ENCODE assay signal across 10 cellular contexts in genomic region chr2:42386684-42387083, GRCh38. TPM values are rescaled to one million over a fixed set of nuclear protein-coding genes. Genes with fewer than 3 reads are reported as not detected.
A peak's percentile ranks its signal among the peaks of the same experiment; 100 is the strongest.
DNase-seq lines count a peak whose midpoint lies in the region; ATAC-seq, FAIRE-seq and TF ChIP-seq lines count a peak whose summit lies in the region.
"Had no signal": no experiment of that assay in that cellular context is flagged by ENCODE, and none has a peak within 500 bp of the region (broad histone marks: within the 10 kb centered on the region; RNA-seq: fewer than 3 reads in every experiment).

No MANE protein-coding gene starts in this region.

- no peak for FAIRE-seq in RCC 7860 (lab: Jason Lieb, UNC)
- FAIRE-seq: GM18507 had no signal

- no peak overlapping the region for H3K4me3 Mint-ChIP-seq in CD8-positive, alpha-beta T cell
- H3K4me3 Mint-ChIP-seq in Calu3 (ENCODE audit: low read depth, unreplicated experiment): no peak overlapping the region

- POLR2A ChIA-PET in CD8-positive, alpha-beta T cell (lab: Charles Lee): interaction anchor here (0.6 kb wide), 2 partner anchors 22 to 497 kb away, joined by 5 to 6 read pairs; no protein-coding TSS in a partner anchor
- POLR2A ChIA-PET in PC-9 (lab: Charles Lee; ENCODE audit: unreplicated experiment): interaction anchor here (0.5 kb wide), 1 partner anchor 248 kb away, joined by 10 read pairs; no protein-coding TSS in a partner anchor

- H3F3A ChIP-seq in PC-9 (ENCODE audit: insufficient read depth, low read depth): no peaks in the 10 kb centered on the region

- no peak for TF ChIP-seq CTCF in CD8-positive, alpha-beta T cell (IDR thresholded peaks at IDR 0.05)
- TF ChIP-seq CTCF in PC-9 (conservative IDR thresholded peaks at IDR 0.05) (peak; percentile 73), foreskin keratinocyte (conservative IDR thresholded peaks at IDR 0.05) (peak; percentile 56), Calu3 (IDR thresholded peaks at IDR 0.05; ENCODE audit: unreplicated experiment) (no peak)

- no TSS peak for BruUV-seq in PC-9 (replicated peaks; lab: Mats Ljungman, UMichigan)
- no TSS peak for BruUV-seq in Calu3 (replicated peaks; lab: Mats Ljungman, UMichigan)

- no peaks in the 10 kb centered on the region for H3K9me2 ChIP-seq in PC-9 (ENCODE audit: insufficient read depth)

- no peak overlapping the region for H3K27ac Mint-ChIP-seq in CD8-positive, alpha-beta T cell
- H3K27ac Mint-ChIP-seq in Calu3 (ENCODE audit: unreplicated experiment): no peak overlapping the region

- no peaks in the 10 kb centered on the region for H3K36me3 Mint-ChIP-seq in CD8-positive, alpha-beta T cell
- H3K36me3 Mint-ChIP-seq in Calu3 (ENCODE audit: insufficient read depth, unreplicated experiment): peaks cover 5% of the 10 kb centered on the region

- H3K4me3 ChIP-seq in CD8-positive, alpha-beta T cell (ENCODE audit: low read depth, low read length): no peak overlapping the region
- no peak overlapping the region for H3K4me3 ChIP-seq in PC-9

- H3K9me3 Mint-ChIP-seq in CD8-positive, alpha-beta T cell: no peaks in the 10 kb centered on the region
- H3K9me3 Mint-ChIP-seq in Calu3 (ENCODE audit: low read depth, unreplicated experiment): no peaks in the 10 kb centered on the region

- DNase-seq in CD8-positive, alpha-beta T cell: no peak
- DNase-seq in PC-9 (no peak), foreskin keratinocyte (no peak), Calu3 (no peak), RCC 7860 (ENCODE audit: low spot score) (no peak), NCI-H187 treated with DMSO at 0.1 percent for 48 hours (lab: John Stamatoyannopoulos, UW) (no peak)
- DNase-seq: posterior cingulate gyrus had no signal

- peak; percentile 36 for ATAC-seq in CD8-positive, alpha-beta T cell
- ATAC-seq in GM21390 (IDR thresholded peaks at IDR 0.05; ENCODE audit: unreplicated experiment) (peak; percentile 60), foreskin keratinocyte (peak; percentile 74), GM21737 (IDR thresholded peaks at IDR 0.05; ENCODE audit: unreplicated experiment) (no peak)

- H3K27me3 Mint-ChIP-seq in CD8-positive, alpha-beta T cell (ENCODE audit: low read depth): no peaks in the 10 kb centered on the region
- peaks cover 13% of the 10 kb centered on the region for H3K27me3 Mint-ChIP-seq in Calu3 (ENCODE audit: unreplicated experiment)

- CTCF ChIA-PET in CD8-positive, alpha-beta T cell (lab: Charles Lee): interaction anchor here (1.1 to 1.5 kb wide), 3 partner anchors 84 to 517 kb away, joined by 3 read pairs; no protein-coding TSS in a partner anchor
- CTCF ChIA-PET in PC-9 (lab: Charles Lee) (interaction anchor here (0.7 to 1.3 kb wide), 2 partner anchors 9 to 17 kb away, joined by 3 to 6 read pairs; no protein-coding TSS in a partner anchor), Calu3 (lab: Charles Lee) (interaction anchor here (0.7 kb wide), 2 partner anchors 69 to 877 kb away, joined by 3 to 4 read pairs; no protein-coding TSS in a partner anchor)

- no peaks in the 10 kb centered on the region for H3K4me1 ChIP-seq in CD8-positive, alpha-beta T cell (ENCODE audit: insufficient read depth, low read length)
- H3K4me1 ChIP-seq in PC-9 (replicated peaks; ENCODE audit: insufficient read depth) (no peaks in the 10 kb centered on the region), foreskin keratinocyte (no peaks in the 10 kb centered on the region)

- intact Hi-C loops in CD8-positive, alpha-beta T cell (cut with DNase I, micrococcal nuclease): no loop called here
- intact Hi-C loops in PC-9 (cut with micrococcal nuclease; ENCODE audit: unreplicated experiment) (no loop called here), Calu3 (cut with micrococcal nuclease; ENCODE audit: unreplicated experiment) (no loop called here)

- no peak overlapping the region for H2AFZ ChIP-seq in PC-9

- no peaks in the 10 kb centered on the region for H3K4me1 Mint-ChIP-seq in CD8-positive, alpha-beta T cell (ENCODE audit: low read depth)
- peaks cover 8% of the 10 kb centered on the region for H3K4me1 Mint-ChIP-seq in Calu3 (ENCODE audit: low read depth, unreplicated experiment)

- no peaks in the 10 kb centered on the region for H3K36me3 ChIP-seq in CD8-positive, alpha-beta T cell (ENCODE audit: insufficient read depth, low read length)
- no peaks in the 10 kb centered on the region for H3K36me3 ChIP-seq in PC-9 (ENCODE audit: low read depth)

- no peak overlapping the region for H3K27ac ChIP-seq in CD8-positive, alpha-beta T cell (ENCODE audit: low read depth, low read length)
- H3K27ac ChIP-seq in PC-9 (no peak overlapping the region), foreskin keratinocyte (no peak overlapping the region)

- no peak overlapping the region for H3K4me2 ChIP-seq in PC-9

- H3K9me3 ChIP-seq in CD8-positive, alpha-beta T cell (ENCODE audit: low read length): no peaks in the 10 kb centered on the region
- H3K9me3 ChIP-seq in PC-9 (ENCODE audit: insufficient read depth, low read depth): no peaks in the 10 kb centered on the region

- no peaks in the 10 kb centered on the region for H3K79me2 ChIP-seq in PC-9 (ENCODE audit: low read depth)

- H4K20me1 ChIP-seq in PC-9 (ENCODE audit: insufficient read depth): no peaks in the 10 kb centered on the region

- no peaks in the 10 kb centered on the region for H3K27me3 ChIP-seq in CD8-positive, alpha-beta T cell (ENCODE audit: insufficient read depth, low read length)
- H3K27me3 ChIP-seq in PC-9 (ENCODE audit: insufficient read depth, low read depth) (no peaks in the 10 kb centered on the region), foreskin keratinocyte (peaks cover 2% of the 10 kb centered on the region)

RNA-seq across cellular contexts. Expression of gene COX7A2L, which starts 25.7 kb away (rescaled TPM):
- total RNA-seq in CD8-positive, alpha-beta T cell: 10 to 100 TPM; 56.9 to 60.8 TPM
- total RNA-seq in PC-9 (2021) (141 and 144 TPM in 2 replicates), foreskin keratinocyte (107 and 119 TPM in 2 replicates), Calu3 (2022) (97.5 and 98.0 TPM in 2 replicates)
- 116 and 118 TPM in 2 replicates for polyA plus RNA-seq in foreskin keratinocyte

Comparison
In these comparisons a context has a peak if more than half of its experiments do, and no peak if none do; other contexts are left out.
1. CTCF ChIP-seq: peak in PC-9 (single experiment) and foreskin keratinocyte (single experiment); none in CD8-positive, alpha-beta T cell (single experiment) and Calu3 (single experiment).